1 cellular context compared by ENCODE assay signal in genomic region chr12:71666259-71666658, GRCh38.
A peak's percentile ranks its signal among the peaks of the same experiment; 100 is the strongest.
TF ChIP-seq lines count a peak whose summit lies in the region.

No MANE protein-coding gene starts in this region.

TF ChIP-seq in K562, 482 proteins besides CTCF, POLR2A, EP300 and RAD21:
- no peak for TF ChIP-seq CREB1 (IDR thresholded peaks at IDR 0.05)
- no peak for TF ChIP-seq CREB1 (CRISPR knock-in tag; IDR thresholded peaks at IDR 0.05)
- TF ChIP-seq ZNF121 (CRISPR knock-in tag; conservative IDR thresholded peaks at IDR 0.05): peak; percentile 80
- TF ChIP-seq CUX1 (CRISPR knock-in tag; IDR thresholded peaks at IDR 0.05): no peak
- TF ChIP-seq RBM25 (IDR thresholded peaks at IDR 0.05; ENCODE audit: low read depth, low read length, severe bottlenecking): peak; percentile 35
- 0 out of 4 replicates have a peak, but pooled peaks of 1 of the 2 experiments have one; percentile 13 for TF ChIP-seq BCLAF1 (IDR thresholded peaks at IDR 0.05; ENCODE audit: borderline replicate concordance in 1 of 2, control insufficient read depth in 1 of 2, low read depth in 2 of 2, low read length in 1 of 2)
- TF ChIP-seq RBBP5 (IDR thresholded peaks at IDR 0.05; ENCODE audit: borderline replicate concordance, insufficient read depth, low read length, poor library complexity, severe bottlenecking): no peak
- TF ChIP-seq ZBTB17 (CRISPR knock-in tag; IDR thresholded peaks at IDR 0.05): no peak
- no peak for TF ChIP-seq HEY1 (CRISPR knock-in tag; IDR thresholded peaks at IDR 0.05; ENCODE audit: borderline replicate concordance)
- TF ChIP-seq SMARCB1 (IDR thresholded peaks at IDR 0.05; ENCODE audit: insufficient read length, low read depth): no peak
- 0 out of 2 replicates have a peak, but pooled peaks have one; percentile 2 for TF ChIP-seq ZNF316 (IDR thresholded peaks at IDR 0.05)
- no peak for TF ChIP-seq VEZF1 (CRISPR knock-in tag; IDR thresholded peaks at IDR 0.05)
- TF ChIP-seq REST (CRISPR knock-in tag; IDR thresholded peaks at IDR 0.05; ENCODE audit: low read depth): no peak
- no peak for TF ChIP-seq PCBP1 (IDR thresholded peaks at IDR 0.05; ENCODE audit: low read depth, low read length, poor library complexity, severe bottlenecking)
- no peak for TF ChIP-seq ZNF512 (tag; IDR thresholded peaks at IDR 0.05)
- TF ChIP-seq E2F5 (CRISPR knock-in tag; IDR thresholded peaks at IDR 0.05): no peak
- no peak for TF ChIP-seq NR4A1 (CRISPR knock-in tag; IDR thresholded peaks at IDR 0.05)
- TF ChIP-seq NR4A1 (tag; IDR thresholded peaks at IDR 0.05): no peak
- TF ChIP-seq THRA (IDR thresholded peaks at IDR 0.05): no peak
- no peak for TF ChIP-seq CBX3 (IDR thresholded peaks at IDR 0.05; ENCODE audit: borderline replicate concordance in 1 of 2, low read length in 2 of 2)
- no peak for TF ChIP-seq IRF9 (tag; IDR thresholded peaks at IDR 0.05)
- TF ChIP-seq ZBTB49 (CRISPR knock-in tag; IDR thresholded peaks at IDR 0.05; ENCODE audit: borderline replicate concordance): no peak
- TF ChIP-seq POLR2B (IDR thresholded peaks at IDR 0.05; ENCODE audit: low read depth, partially characterized antibody): no peak
- TF ChIP-seq ZNF175 (CRISPR knock-in tag; IDR thresholded peaks at IDR 0.05; ENCODE audit: low read depth): no peak
- no peak for TF ChIP-seq CXXC5 (CRISPR knock-in tag; IDR thresholded peaks at IDR 0.05)
- peak; percentile 70 for TF ChIP-seq BCOR (IDR thresholded peaks at IDR 0.05)
- TF ChIP-seq ZNF445 (CRISPR knock-in tag; IDR thresholded peaks at IDR 0.05; ENCODE audit: low read depth): no peak
- no peak for TF ChIP-seq ZEB2 (IDR thresholded peaks at IDR 0.05)
- no peak for TF ChIP-seq HSF4 (CRISPR knock-in tag; IDR thresholded peaks at IDR 0.05; ENCODE audit: borderline replicate concordance)
- TF ChIP-seq ZC3H11A (IDR thresholded peaks at IDR 0.05; ENCODE audit: low read depth, low read length): no peak
- no peak for TF ChIP-seq KLF13 (tag; IDR thresholded peaks at IDR 0.05; ENCODE audit: borderline replicate concordance, low read depth)
- no peak for TF ChIP-seq TGIF2 (CRISPR knock-in tag; IDR thresholded peaks at IDR 0.05)
- TF ChIP-seq SMARCA5 (IDR thresholded peaks at IDR 0.05): 0 out of 2 replicates have a peak, but pooled peaks have one; percentile 47
- TF ChIP-seq SNAPC5 (CRISPR knock-in tag; IDR thresholded peaks at IDR 0.05): no peak
- TF ChIP-seq MYC (IDR thresholded peaks at IDR 0.05; ENCODE audit: low read depth, low read length): no peak
- no peak for TF ChIP-seq MYC (CRISPR knock-in tag; IDR thresholded peaks at IDR 0.05; ENCODE audit: borderline replicate concordance, low read depth)
- no peak for TF ChIP-seq ZNF3 (CRISPR knock-in tag; IDR thresholded peaks at IDR 0.05)
- TF ChIP-seq DPF2 (IDR thresholded peaks at IDR 0.05): no peak
